In genomic region chr10:13483951-13484350, GRCh38 we compare ENCODE assay signal across 23 cellular contexts. TPM values are rescaled to one million over a fixed set of nuclear protein-coding genes. Genes with fewer than 3 reads are reported as not detected.
DNase-seq lines count a peak whose midpoint lies in the region; ATAC-seq, FAIRE-seq and TF ChIP-seq lines count a peak whose summit lies in the region.
"Had no signal": no experiment of that assay in that cellular context is flagged by ENCODE, and none has a peak within 500 bp of the region (broad histone marks: within the 10 kb centered on the region; RNA-seq: fewer than 3 reads in every experiment).

No MANE protein-coding gene starts in this region.

- H3K36me3 ChIP-seq in DOHH2 (ENCODE audit: control insufficient read depth, low read length): no peaks in the 10 kb centered on the region
- H3K36me3 ChIP-seq: BE2C, SJCRH30, WERI-Rb-1 had no signal

- peak overlapping the region in 7 of 8 donors; percentile 41 to 74 (median 64) for H3K4me3 Mint-ChIP-seq in naive B cell
- H3K4me3 Mint-ChIP-seq: activated CD4-positive, alpha-beta memory T cell treated with anti-CD3 and anti-CD28 coated beads for 36 hours; activated T-cell treated with anti-CD3 and anti-CD28 coated beads, Interleukin-2, amount 50 U/mL, for 72 hours; brain; immature natural killer cell; type B pancreatic cell had no signal

- H3K4me3 ChIP-seq in DOHH2 (ENCODE audit: low read length): no peak overlapping the region
- H3K4me3 ChIP-seq: coronary artery, K562, lower lobe of right lung, SJCRH30 had no signal

- H3K9me2 ChIP-seq in DOHH2 (replicated peaks; ENCODE audit: control insufficient read depth, low read length): no peaks in the 10 kb centered on the region

- no peak overlapping the region for H3K27ac ChIP-seq in DOHH2 (ENCODE audit: low read depth, low read length)
- H3K27ac ChIP-seq: coronary artery, lower lobe of right lung, SJCRH30, WERI-Rb-1 had no signal

- 0 out of 2 replicates have a peak overlapping the region, but pooled peaks have one; percentile 3 for H3K4me2 ChIP-seq in DOHH2 (ENCODE audit: low read length)

- no peaks in the 10 kb centered on the region for H4K20me1 ChIP-seq in DOHH2 (ENCODE audit: control insufficient read depth, insufficient read depth, low read depth, low read length)

- H3K79me2 ChIP-seq in DOHH2 (ENCODE audit: control insufficient read depth, low read length): no peaks in the 10 kb centered on the region

- H3K36me3 Mint-ChIP-seq in naive B cell: no peaks in the 10 kb centered on the region
- H3K36me3 Mint-ChIP-seq: activated CD4-positive, alpha-beta memory T cell treated with anti-CD3 and anti-CD28 coated beads for 36 hours; immature natural killer cell; type B pancreatic cell had no signal

- H3K4me1 Mint-ChIP-seq in naive B cell: peaks cover 21 to 30% (median 24%) of the 10 kb centered on the region in 3 donors
- H3K4me1 Mint-ChIP-seq: brain, immature natural killer cell had no signal

- TF ChIP-seq POLR2A in GM12892 (IDR thresholded peaks at IDR 0.05; ENCODE audit: low read depth, low read length): no peak

- DNase-seq in GM20000 (ENCODE audit: low spot score) (peak; percentile 25), RPMI8226 (peak; percentile 66), naive B cell (peak; percentile 62), NCI-H82 (lab: John Stamatoyannopoulos, UW) (no peak), NCI-H2107 treated with DMSO at 0.1 percent for 48 hours (lab: John Stamatoyannopoulos, UW; ENCODE audit: unreplicated experiment) (no peak), GM12892 (ENCODE audit: insufficient read length) (no peak)
- DNase-seq: activated CD4-positive, alpha-beta memory T cell treated with anti-CD3 and anti-CD28 coated beads for 36 hours; activated T-cell treated with anti-CD3 and anti-CD28 coated beads, Interleukin-2, amount 50 U/mL, for 72 hours; BE2C; immature natural killer cell; lower lobe of right lung; NCI-H1105; NCI-H524; PC-3; SJCRH30; stimulated activated naive CD8-positive, alpha-beta T cell treated with anti-CD3 and anti-CD28 coated beads, Interleukin-15, Interleukin-2, amounts not matched to agents 100 U/mL and 50 U/mL, for 24 hours; WERI-Rb-1 had no signal

- H3K27me3 ChIP-seq in DOHH2 (ENCODE audit: control insufficient read depth, low read length): peaks cover 11% of the 10 kb centered on the region; the same call in 1 of the 2 replicates
- H3K27me3 ChIP-seq: BE2C, SJCRH30 had no signal

- peak overlapping the region; percentile 41 to 90 (median 74) for H3K27ac Mint-ChIP-seq in naive B cell
- H3K27ac Mint-ChIP-seq: activated CD4-positive, alpha-beta memory T cell treated with anti-CD3 and anti-CD28 coated beads for 36 hours; activated T-cell treated with anti-CD3 and anti-CD28 coated beads, Interleukin-2, amount 50 U/mL, for 72 hours; immature natural killer cell; type B pancreatic cell had no signal

- peaks cover 0 to 7% (median 0%) of the 10 kb centered on the region in 3 donors for H3K27me3 Mint-ChIP-seq in naive B cell
- H3K27me3 Mint-ChIP-seq: brain, type B pancreatic cell had no signal

- H3K9me3 Mint-ChIP-seq in naive B cell: peaks cover 0 to 2% (median 0%) of the 10 kb centered on the region in 7 donors
- H3K9me3 Mint-ChIP-seq: activated CD4-positive, alpha-beta memory T cell treated with anti-CD3 and anti-CD28 coated beads for 36 hours; activated T-cell treated with anti-CD3 and anti-CD28 coated beads, Interleukin-2, amount 50 U/mL, for 72 hours; brain; immature natural killer cell; type B pancreatic cell had no signal

- no peaks in the 10 kb centered on the region for H3K9me3 ChIP-seq in DOHH2 (ENCODE audit: control insufficient read depth, insufficient read depth, low read length)
- H3K9me3 ChIP-seq: BE2C, lower lobe of right lung, SJCRH30 had no signal

- no peak for FAIRE-seq in GM12892 (lab: Jason Lieb, UNC)
- FAIRE-seq: K562 had no signal

- H3K4me1 ChIP-seq in DOHH2 (ENCODE audit: control insufficient read depth, low read length): peaks cover 16% of the 10 kb centered on the region
- H3K4me1 ChIP-seq: BE2C, lower lobe of right lung, SJCRH30 had no signal

- ATAC-seq in naive B cell (ENCODE audit: low read depth in 2 of 2): peak; percentile 97 to 98
- ATAC-seq: activated T-cell treated with anti-CD3 and anti-CD28 coated beads, Interleukin-2, amount 50 U/mL, for 72 hours; K562; PC-3; sciatic nerve; stimulated activated naive CD8-positive, alpha-beta T cell treated with anti-CD3 and anti-CD28 coated beads, Interleukin-15, Interleukin-2, amounts not matched to agents 100 U/mL and 50 U/mL, for 24 hours had no signal

- no peaks in the 10 kb centered on the region for H3F3A ChIP-seq in DOHH2 (ENCODE audit: control insufficient read depth, insufficient read depth)

- no peak for TF ChIP-seq CTCF in DOHH2 (IDR thresholded peaks at IDR 0.05; ENCODE audit: low read depth, low read length, poor library complexity, severe bottlenecking)
- no peak for TF ChIP-seq CTCF in GM20000 (IDR thresholded peaks at IDR 0.05; ENCODE audit: extremely low read depth, missing control alignments)

RNA-seq across cellular contexts. Expression of gene BEND7, which starts 44.9 kb away (rescaled TPM):
- polyA plus RNA-seq in naive B cell (ENCODE audit: low read depth in 6 of 6): not detected
- 0.98 TPM for polyA plus RNA-seq in GM12892 (2012; ENCODE audit: missing spikeins)
- polyA plus RNA-seq: immature natural killer cell had no signal

Comparison
In these comparisons a context has a peak if more than half of its experiments do, and no peak if none do; other contexts are left out.
1. DNase-seq: peak in GM20000 (single experiment), RPMI8226 (single experiment) and naive B cell (single experiment); none in NCI-H82 (single experiment), NCI-H2107 treated with DMSO at 0.1 percent for 48 hours (single experiment) and GM12892 (single experiment).